12 cellular contexts compared by ENCODE assay signal in the genomic region with DNA sequence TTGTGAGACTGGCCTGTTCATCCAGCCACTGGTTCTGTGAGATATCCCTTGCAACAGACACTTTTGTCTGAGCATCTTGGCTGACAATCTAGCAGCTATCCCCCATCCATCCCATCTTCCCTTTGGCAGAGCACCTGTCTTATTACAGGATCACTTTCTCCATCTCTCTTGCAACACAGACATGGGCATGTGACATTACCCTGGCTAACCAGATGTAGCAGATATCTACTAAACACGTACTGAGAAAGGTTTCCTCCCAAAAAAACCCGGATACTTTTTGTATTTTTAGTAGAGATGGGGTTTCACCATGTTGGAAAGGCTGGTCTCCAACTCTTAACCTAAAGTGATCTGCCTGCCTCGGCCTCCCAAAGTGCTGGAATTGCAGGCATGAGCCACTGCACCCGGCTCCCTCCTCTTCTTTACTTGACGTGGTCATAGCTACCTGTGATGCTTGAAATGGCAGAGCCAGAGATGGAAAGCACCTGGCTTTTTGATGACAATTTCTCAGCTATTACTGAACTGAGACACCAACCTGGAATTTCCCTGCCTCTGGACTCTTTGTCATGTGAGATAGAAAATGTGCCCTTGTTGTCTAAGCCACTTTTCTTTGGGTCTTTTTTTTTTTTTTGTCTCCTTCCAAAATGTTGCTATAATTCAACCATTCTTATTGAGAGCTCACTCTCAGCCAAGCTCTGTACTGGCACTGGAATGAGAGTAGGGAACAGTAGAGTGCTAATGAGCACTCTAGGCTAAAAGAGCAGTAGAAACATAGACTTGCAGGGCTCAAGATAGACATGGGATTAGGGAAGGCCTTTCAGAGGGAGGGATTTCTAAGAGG. TPM values are rescaled to one million over a fixed set of nuclear protein-coding genes. Genes with fewer than 3 reads are reported as not detected.
DNase-seq lines count a peak whose midpoint lies in the region; ATAC-seq, FAIRE-seq and TF ChIP-seq lines count a peak whose summit lies in the region.
"Had no signal": no experiment of that assay in that cellular context is flagged by ENCODE, and none has a peak within 500 bp of the region (broad histone marks: within the 10 kb centered on the region; RNA-seq: fewer than 3 reads in every experiment).

No MANE protein-coding gene starts in this region.

- no peak overlapping the region for H2BK5ac ChIP-seq in mesendoderm (ENCODE audit: low read length)

- no peak overlapping the region for H2BK120ac ChIP-seq in mesendoderm (ENCODE audit: low read depth, low read length)

- no peak overlapping the region for H3K4me2 ChIP-seq in mesendoderm (ENCODE audit: low read length)

- TF ChIP-seq POLR2A in GM12892 (IDR thresholded peaks at IDR 0.05; ENCODE audit: low read depth, low read length), result peak; percentile 40; the same call in 1 of the 2 replicates

- H3K23ac ChIP-seq in mesendoderm (ENCODE audit: low read length), result no peak overlapping the region

- H3K79me2 ChIP-seq in mesendoderm (ENCODE audit: control insufficient read depth, insufficient read depth, low read length), result no peaks in the 10 kb centered on the region

- H3K9ac ChIP-seq in mesendoderm (ENCODE audit: low read length), result no peak overlapping the region

- H3K4me3 Mint-ChIP-seq in naive B cell, result peak overlapping the region in 7 of 8 donors; percentile 35 to 89 (median 60)
- H3K4me3 Mint-ChIP-seq: endodermal cell had no signal

- H3K4me1 ChIP-seq in mesendoderm (ENCODE audit: control insufficient read depth, low read depth, low read length), result no peaks in the 10 kb centered on the region

- peaks cover 0 to 5% (median 0%) of the 10 kb centered on the region in 7 donors for H3K9me3 Mint-ChIP-seq in naive B cell
- H3K9me3 Mint-ChIP-seq: endodermal cell had no signal

- WGBS in mesendoderm (ENCODE audit: extremely low coverage, insufficient coverage, low lambda C conversion rate), result no CpG with 5 or more reads among the region's 5 CpGs

- peak; percentile 82 for FAIRE-seq in GM12892 (lab: Jason Lieb, UNC)

- no peak overlapping the region for H3K4me3 ChIP-seq in mesendoderm (ENCODE audit: low read length)
- H3K4me3 ChIP-seq: lung had no signal

- H3K27me3 ChIP-seq in mesendoderm (ENCODE audit: insufficient read depth, low read length, poor library complexity), result no peaks in the 10 kb centered on the region

- no peaks in the 10 kb centered on the region for H3K79me1 ChIP-seq in mesendoderm (ENCODE audit: low read length)

- H3K4me1 Mint-ChIP-seq in naive B cell, result peaks cover 46 to 88% (median 75%) of the 10 kb centered on the region in 3 donors
- H3K4me1 Mint-ChIP-seq: endodermal cell had no signal

- no peaks in the 10 kb centered on the region for H3K36me3 ChIP-seq in mesendoderm (ENCODE audit: control insufficient read depth, insufficient read depth, low read length)

- H2AK5ac ChIP-seq in mesendoderm (ENCODE audit: low read length), result no peak overlapping the region

- no peak overlapping the region for H4K8ac ChIP-seq in mesendoderm (ENCODE audit: low read depth, low read length)

- H3K27ac Mint-ChIP-seq in naive B cell, result peak overlapping the region; percentile 96 to 100 (median 99)
- H3K27ac Mint-ChIP-seq: endodermal cell had no signal

- H3K36me3 Mint-ChIP-seq in naive B cell, result peaks cover 8 to 10% of the 10 kb centered on the region in 2 donors

- no peak for DNase-seq in GM12892 (ENCODE audit: insufficient read length)
- peak; percentile 60 for DNase-seq in activated CD8-positive, alpha-beta memory T cell treated with anti-CD3 and anti-CD28 coated beads for 24 hours
- DNase-seq in naive B cell, result peak; percentile 68
- DNase-seq in GDM1 (lab: John Stamatoyannopoulos, UW), result no peak
- DNase-seq in NCI-H1417 (lab: John Stamatoyannopoulos, UW), result no peak
- DNase-seq in mesendoderm, result no peak
- DNase-seq in NCI-H1436 treated with DMSO at 0.1 percent for 48 hours (lab: John Stamatoyannopoulos, UW), result no peak
- DNase-seq: DMS79 treated with DMSO at 0.1 percent for 48 hours, endodermal cell, NCI-H187 treated with DMSO at 0.1 percent for 48 hours had no signal

- H3K27me3 Mint-ChIP-seq in naive B cell, result no peaks in the 10 kb centered on the region

- no peak overlapping the region for H2BK15ac ChIP-seq in mesendoderm (replicated peaks; ENCODE audit: low read depth)

- no peak overlapping the region for H3K56ac ChIP-seq in mesendoderm (ENCODE audit: low read length)

- no peak overlapping the region for H3K27ac ChIP-seq in mesendoderm (ENCODE audit: low read depth, low read length)

- no peak overlapping the region for H3K4ac ChIP-seq in mesendoderm (ENCODE audit: low read depth, low read length)

- no peak overlapping the region for H4K5ac ChIP-seq in mesendoderm (ENCODE audit: low read length)

- H3K18ac ChIP-seq in mesendoderm (ENCODE audit: low read length), result no peak overlapping the region

- peak; percentile 43 for ATAC-seq in HG02970 (IDR thresholded peaks at IDR 0.05; ENCODE audit: low FRiP score, unreplicated experiment)
- ATAC-seq in naive B cell (ENCODE audit: low read depth in 2 of 2), result peak; percentile 65 to 69

RNA-seq across cellular contexts. Expression of gene FNBP1, which starts 32.6 kb away (rescaled TPM):
- 346 TPM for polyA plus RNA-seq in GM12892 (2012; ENCODE audit: missing spikeins)
- polyA plus RNA-seq in naive B cell (ENCODE audit: low read depth in 6 of 6), result 100 to 1,000 TPM; 103 to 178 (median 154) TPM
- polyA plus RNA-seq in mesendoderm (2013, experiment 1 of 2), result 18.0 TPM
- polyA plus RNA-seq in mesendoderm (2013, experiment 2 of 2), result 18.4 TPM

RNA-seq across cellular contexts. Expression of gene GPR107, which starts 43.3 kb away (rescaled TPM):
- polyA plus RNA-seq in GM12892 (2012; ENCODE audit: missing spikeins), result 9.3 TPM
- polyA plus RNA-seq in naive B cell (ENCODE audit: low read depth in 6 of 6), result 1 to 10 TPM in 5 of 6 donors, under 1 TPM in 1; 0.27 to 4.4 (median 3.4) TPM
- 16.4 TPM for polyA plus RNA-seq in mesendoderm (2013, experiment 1 of 2)
- 16.2 TPM for polyA plus RNA-seq in mesendoderm (2013, experiment 2 of 2)

Comparison
In these comparisons a context has a peak if more than half of its experiments do, and no peak if none do; other contexts are left out.
1. DNase-seq: peak in activated CD8-positive, alpha-beta memory T cell treated with anti-CD3 and anti-CD28 coated beads for 24 hours (single experiment) and naive B cell (single experiment); none in GM12892 (single experiment), GDM1 (single experiment), NCI-H1417 (0 of 3), mesendoderm (single experiment) and NCI-H1436 treated with DMSO at 0.1 percent for 48 hours (single experiment).